Comparison of ENCODE assay signal across 14 cellular contexts in the genomic region with DNA sequence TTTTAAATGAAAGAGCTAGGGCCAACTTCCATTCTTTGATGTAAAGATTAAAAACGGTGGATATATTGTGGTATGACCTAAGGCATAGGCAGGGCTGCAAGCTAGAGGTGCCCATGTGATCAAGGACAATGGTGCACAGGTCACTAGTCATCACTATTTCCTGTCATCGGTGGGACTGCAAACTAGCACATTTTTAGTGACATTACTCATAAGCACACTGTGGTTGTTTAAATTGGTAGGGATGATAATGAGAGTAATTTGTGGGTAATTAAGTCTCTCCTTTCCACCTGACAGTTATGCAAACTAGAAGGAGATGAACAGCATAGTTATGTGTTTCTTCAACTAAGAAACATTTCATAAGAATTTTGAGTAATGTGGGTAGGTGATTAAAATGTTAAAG.
DNase-seq lines count a peak whose midpoint lies in the region; ATAC-seq and TF ChIP-seq lines count a peak whose summit lies in the region.
"Had no signal": no experiment of that assay in that cellular context is flagged by ENCODE, and none has a peak within 500 bp of the region (broad histone marks: within the 10 kb centered on the region; RNA-seq: fewer than 3 reads in every experiment).

No MANE protein-coding gene starts in this region.

- peak overlapping the region; percentile 25 for H3K4me2 ChIP-seq in KMS-11
- H3K4me2 ChIP-seq: smooth muscle cell had no signal

- H3K27ac ChIP-seq in KMS-11 (no peak overlapping the region), adrenal gland (no peak overlapping the region)

- H3K9me3 ChIP-seq in adrenal gland (replicated peaks in 1 of 3) = no peaks in the 10 kb centered on the region

- H3K4me1 ChIP-seq in KMS-11 (ENCODE audit: low read depth, poor library complexity, severe bottlenecking) (peaks cover 34% of the 10 kb centered on the region), adrenal gland (replicated peaks in 1 of 2) (no peaks in the 10 kb centered on the region)

- H4K20me1 ChIP-seq in KMS-11 (ENCODE audit: insufficient read depth) = no peaks in the 10 kb centered on the region

- ATAC-seq in GM18870 (IDR thresholded peaks at IDR 0.05; ENCODE audit: unreplicated experiment) (peak; percentile 53), left ventricle myocardium superior (no peak), GM21717 (IDR thresholded peaks at IDR 0.05; ENCODE audit: unreplicated experiment) (no peak), HG03457 (IDR thresholded peaks at IDR 0.05; ENCODE audit: unreplicated experiment) (no peak)

- intact Hi-C loops in adrenal gland (cut with DNase I) (loop anchor here in 1 of 2 donors (10.0 kb wide), 1 partner anchor 213 kb away; no protein-coding TSS in a partner anchor), left ventricle myocardium superior (cut with micrococcal nuclease) (no loop called here)

- DNase-seq in Daoy (ENCODE audit: low read depth) = peak; percentile 23
- peak; percentile 1 for DNase-seq in dermis blood vessel endothelial cell
- no peak for DNase-seq in adrenal gland
- DNase-seq in left ventricle myocardium superior = no peak
- DNase-seq: activated effector memory CD4-positive, alpha-beta T cell treated with anti-CD3 and anti-CD28 coated beads, Interleukin-2, amount 50 U/mL, for 16 hours; central memory CD4-positive, alpha-beta T cell; KBM-7; kidney; Right ventricle myocardium superior had no signal

- H3K36me3 ChIP-seq in KMS-11 (ENCODE audit: insufficient read depth) = no peaks in the 10 kb centered on the region
- H3K36me3 ChIP-seq in adrenal gland (replicated peaks in 1 of 2) = no peaks in the 10 kb centered on the region

- H2AFZ ChIP-seq in KMS-11 (ENCODE audit: low read depth) = no peak overlapping the region

- no peak overlapping the region for H3K9ac ChIP-seq in KMS-11

- 36 to 51% (median 44%) methylated on average over 2 of the region's 2 CpGs for WGBS in adrenal gland, 4 donors

- TF ChIP-seq CTCF in KMS-11 (conservative IDR thresholded peaks at IDR 0.05; ENCODE audit: low read depth, low read length) = no peak
- TF ChIP-seq CTCF in adrenal gland (IDR thresholded peaks at IDR 0.05) = no peak

- H3K27me3 ChIP-seq in KMS-11 (ENCODE audit: insufficient read depth, low read depth) = no peaks in the 10 kb centered on the region
- no peaks in the 10 kb centered on the region for H3K27me3 ChIP-seq in adrenal gland

- H3K79me2 ChIP-seq in KMS-11 (ENCODE audit: insufficient read depth, low read depth) = no peaks in the 10 kb centered on the region

- TF ChIP-seq POLR2A in adrenal gland (IDR thresholded peaks at IDR 0.05) = no peak

- H3K4me3 ChIP-seq in KMS-11 (IDR thresholded peaks at IDR 0.05; ENCODE audit: insufficient read depth, low read depth, low read length) (no peak overlapping the region), adrenal gland (no peak overlapping the region)
- H3K4me3 ChIP-seq: smooth muscle cell had no signal

Comparison
In these comparisons a context has a peak if more than half of its experiments do, and no peak if none do; other contexts are left out.
1. DNase-seq: peak in Daoy (single experiment) and dermis blood vessel endothelial cell (single experiment); none in adrenal gland (0 of 7) and left ventricle myocardium superior (single experiment).